In genomic region chr6:27209659-27210269, GRCh38 we compare ENCODE assay signal across 26 cellular contexts. TPM values are rescaled to one million over a fixed set of nuclear protein-coding genes. Genes with fewer than 3 reads are reported as not detected.
DNase-seq lines count a peak whose midpoint lies in the region; ATAC-seq and TF ChIP-seq lines count a peak whose summit lies in the region.
"Had no signal": no experiment of that assay in that cellular context is flagged by ENCODE, and none has a peak within 500 bp of the region (broad histone marks: within the 10 kb centered on the region; RNA-seq: fewer than 3 reads in every experiment).

No MANE protein-coding gene starts in this region.

- no peak overlapping the region for H3K27ac Mint-ChIP-seq in WTC11

- no peak overlapping the region for H2AFZ ChIP-seq in trophoblast cell (ENCODE audit: insufficient read depth, low read length, poor library complexity)
- H2AFZ ChIP-seq: GM23248 had no signal

- H4K8ac ChIP-seq in trophoblast cell (ENCODE audit: low read depth, low read length), result no peak overlapping the region

- no peak overlapping the region for H3K14ac ChIP-seq in trophoblast cell (ENCODE audit: low read length)

- no peak overlapping the region for H4K91ac ChIP-seq in trophoblast cell (ENCODE audit: low read depth, low read length)

- no peaks in the 10 kb centered on the region for H3K27me3 ChIP-seq in trophoblast cell (ENCODE audit: insufficient read depth, low read length)

- no peak overlapping the region for H3K27ac ChIP-seq in trophoblast cell (ENCODE audit: low read depth, low read length)
- H3K27ac ChIP-seq: body of pancreas, GM23248, heart right ventricle, skin epidermis, suprapubic skin had no signal

- H2AK5ac ChIP-seq in trophoblast cell (ENCODE audit: low read length), result no peak overlapping the region

- H3K79me1 ChIP-seq in trophoblast cell (ENCODE audit: low read length), result peaks cover 1% of the 10 kb centered on the region

- no peak overlapping the region for H4K12ac ChIP-seq in trophoblast cell (ENCODE audit: low read depth, low read length)

- H3K4me2 ChIP-seq in trophoblast cell (ENCODE audit: low read length), result no peak overlapping the region

- peaks cover 0 to 1% of the 10 kb centered on the region in 2 experiments for H3K36me3 ChIP-seq in trophoblast cell (ENCODE audit: control insufficient read depth in 1 of 2, insufficient read depth in 2 of 2, low read length in 2 of 2)
- H3K36me3 ChIP-seq: heart right ventricle, suprapubic skin had no signal

- no peaks in the 10 kb centered on the region for H3K36me3 Mint-ChIP-seq in WTC11
- H3K36me3 Mint-ChIP-seq: naive B cell had no signal

- no peaks in the 10 kb centered on the region for H3K9me3 ChIP-seq in trophoblast cell (ENCODE audit: insufficient read depth, low read depth, low read length)
- H3K9me3 ChIP-seq: body of pancreas, heart right ventricle, suprapubic skin had no signal

- no peak overlapping the region for H2BK120ac ChIP-seq in trophoblast cell (ENCODE audit: insufficient read depth, low read length, poor library complexity)

- H3K27me3 Mint-ChIP-seq in WTC11 (ENCODE audit: low read depth), result peaks cover 7% of the 10 kb centered on the region

- H2BK12ac ChIP-seq in trophoblast cell (ENCODE audit: low read length), result no peak overlapping the region

- H3K9me3 Mint-ChIP-seq in WTC11, result no peaks in the 10 kb centered on the region

- no CpG with 5 or more reads among the region's 18 CpGs for WGBS in trophoblast cell (ENCODE audit: extremely low coverage, insufficient coverage, insufficient read length)

- H3K4ac ChIP-seq in trophoblast cell (ENCODE audit: low read depth, low read length), result no peak overlapping the region

- POLR2A ChIA-PET in WTC11 (lab: Charles Lee), result interaction anchor here (0.5 to 1.1 kb wide), 3 partner anchors 22 to 681 kb away, joined by 3 to 4 read pairs (median 3); a partner anchor contains a TSS

- H3K4me3 ChIP-seq in trophoblast cell (ENCODE audit: low read depth, low read length), result no peak overlapping the region
- H3K4me3 ChIP-seq: body of pancreas, GM23248, heart right ventricle, skin epidermis, suprapubic skin had no signal

- H3K4me3 Mint-ChIP-seq in WTC11, result peak overlapping the region; percentile 59
- H3K4me3 Mint-ChIP-seq: naive B cell had no signal

- peaks cover 2% of the 10 kb centered on the region for H3K79me2 ChIP-seq in trophoblast cell (ENCODE audit: control insufficient read depth, insufficient read depth, low read length, poor library complexity)

- no peak for TF ChIP-seq CTCF in WTC11 (IDR thresholded peaks at IDR 0.05)

- peak; percentile 57 for DNase-seq in activated CD8-positive, alpha-beta memory T cell treated with anti-CD3 and anti-CD28 coated beads, Interleukin-2, amount 50 U/mL, for 48 hours
- no peak for DNase-seq in activated CD8-positive, alpha-beta memory T cell treated with anti-CD3 and anti-CD28 coated beads, Interleukin-2, amount 50 U/mL, for 4 hours
- peak; percentile 69 for DNase-seq in HT1080 (ENCODE audit: low read depth)
- DNase-seq in WTC11 (ENCODE audit: low spot score), result peak; percentile 45
- DNase-seq in trophoblast cell, result peak; percentile 34 to 41
- DNase-seq in cerebellar nuclear complex (lab: John Stamatoyannopoulos, UW), result no peak
- DNase-seq in NCI-H774 (lab: John Stamatoyannopoulos, UW), result no peak
- no peak for DNase-seq in cortex of kidney (lab: John Stamatoyannopoulos, UW)
- DNase-seq: activated CD4-positive, alpha-beta T cell treated with anti-CD3 and anti-CD28 coated beads, Interleukin-2, amount 50 U/mL, for 4 hours; activated effector memory CD4-positive, alpha-beta T cell treated with anti-CD3 and anti-CD28 coated beads, Interleukin-2, amount 50 U/mL, for 16 hours; activated T-cell treated with anti-CD3 and anti-CD28 coated beads for 4 hours; body of pancreas; effector CD8-positive, alpha-beta T cell; foreskin fibroblast; GM23248; heart right ventricle; left colon; naive B cell; NCI-H1092; NCI-H187 treated with DMSO at 0.1 percent for 48 hours; NCI-H526 treated with DMSO at 0.1 percent for 48 hours; stimulated activated CD4-positive, alpha-beta T cell treated with anti-CD3 and anti-CD28 coated beads, Interleukin-2, amount 100 ng/mL, for 24 hours; T-helper 9 cell had no signal

- H3K23ac ChIP-seq in trophoblast cell (ENCODE audit: low read length), result no peak overlapping the region

- ATAC-seq in WTC11, result peak; percentile 13
- ATAC-seq: body of pancreas, heart right ventricle, HepG2, left colon had no signal

- no peak overlapping the region for H3K18ac ChIP-seq in trophoblast cell (ENCODE audit: low read length)

- CTCF ChIA-PET in WTC11 (lab: Charles Lee), result interaction anchor here (0.8 kb wide), 1 partner anchor 336 kb away, joined by 3 read pairs; no protein-coding TSS in a partner anchor

- H3K9ac ChIP-seq in trophoblast cell (ENCODE audit: low read length), result no peak overlapping the region
- H3K9ac ChIP-seq: GM23248 had no signal

- peaks cover 5 to 8% of the 10 kb centered on the region in 2 experiments for H3K4me1 ChIP-seq in trophoblast cell (ENCODE audit: control insufficient read depth in 1 of 2, insufficient read depth in 2 of 2, low read length in 2 of 2)
- H3K4me1 ChIP-seq: body of pancreas had no signal

- peaks cover 30% of the 10 kb centered on the region for H3K4me1 Mint-ChIP-seq in WTC11

- H2BK5ac ChIP-seq in trophoblast cell (ENCODE audit: low read depth, low read length, poor library complexity), result no peak overlapping the region

TF ChIP-seq in WTC11, 78 proteins besides CTCF, POLR2A, EP300 and RAD21:
- TF ChIP-seq ATF6 (CRISPR knock-in tag; IDR thresholded peaks at IDR 0.05) (no peak), ZNF416 (CRISPR knock-in tag; IDR thresholded peaks at IDR 0.05) (no peak), ZNF317 (CRISPR knock-in tag; IDR thresholded peaks at IDR 0.05; ENCODE audit: borderline replicate concordance, low read depth) (no peak), JUN (CRISPR knock-in tag; IDR thresholded peaks at IDR 0.05) (no peak), ZNF263 (CRISPR knock-in tag; IDR thresholded peaks at IDR 0.05; ENCODE audit: low read depth) (no peak), FOXP4 (CRISPR knock-in tag; IDR thresholded peaks at IDR 0.05) (no peak), NFE2L1 (CRISPR knock-in tag; IDR thresholded peaks at IDR 0.05) (no peak), ELF4 (CRISPR knock-in tag; IDR thresholded peaks at IDR 0.05; ENCODE audit: low read depth) (no peak), CREB1 (CRISPR knock-in tag; IDR thresholded peaks at IDR 0.05) (no peak), GABPB1 (CRISPR knock-in tag; IDR thresholded peaks at IDR 0.05) (no peak), NR3C1 (CRISPR knock-in tag; conservative IDR thresholded peaks at IDR 0.05; ENCODE audit: low read depth) (no peak)

RNA-seq across cellular contexts. Expression of gene PRSS16, which starts 37.7 kb away (rescaled TPM):
- not detected in 2 replicates for total RNA-seq in HT1080 (2014; rRNA removed; shearing (Covaris generic))
- 0.03 TPM in 1 of 2 replicates, not detected in the other for polyA plus RNA-seq in HT1080 (2015; cell fraction: cytosol; rRNA removed)
- not detected in 2 replicates for polyA plus RNA-seq in HT1080 (2015; cell fraction: nucleus; rRNA removed)
- 18.5 to 21.1 TPM (median 19.3 TPM) in 3 replicates for total RNA-seq in WTC11 (2021)
- 10.0 and 10.1 TPM in 2 replicates for polyA plus RNA-seq in trophoblast cell (2013)
- total RNA-seq: HepG2 had no signal
- polyA plus RNA-seq: GM23248, heart right ventricle, HepG2 had no signal

Comparison
In these comparisons a context has a peak if more than half of its experiments do, and no peak if none do; other contexts are left out.
1. DNase-seq: peak in activated CD8-positive, alpha-beta memory T cell treated with anti-CD3 and anti-CD28 coated beads, Interleukin-2, amount 50 U/mL, for 48 hours (single experiment), HT1080 (single experiment), WTC11 (single experiment) and trophoblast cell (2 of 2); none in activated CD8-positive, alpha-beta memory T cell treated with anti-CD3 and anti-CD28 coated beads, Interleukin-2, amount 50 U/mL, for 4 hours (single experiment), cerebellar nuclear complex (0 of 2), NCI-H774 (single experiment) and cortex of kidney (single experiment).
2. RNA of gene PRSS16, which starts 37.7 kb away (total RNA-seq): 18.5 to 21.1 TPM in WTC11; not detected in HT1080; every median in the first group is over 10 times any median in the second.